8 cellular contexts compared by ENCODE assay signal in genomic region chr6:30344868-30345671, GRCh38. TPM values are rescaled to one million over a fixed set of nuclear protein-coding genes. Genes with fewer than 3 reads are reported as not detected.
DNase-seq lines count a peak whose midpoint lies in the region; ATAC-seq and TF ChIP-seq lines count a peak whose summit lies in the region.

RPP21 (plus strand) TSS chr6:30345156; CDS start chr6:30345172, 16 bp downstream.

- H3K27me3 ChIP-seq in HUES64 (ENCODE audit: insufficient read depth, low read length) (no peaks in the 10 kb centered on the region), OCI-LY1 (ENCODE audit: insufficient read depth, low read length) (no peaks in the 10 kb centered on the region)

- H3K27ac Mint-ChIP-seq in Calu3 (ENCODE audit: unreplicated experiment), result peak within 1 kb of the TSS; percentile 50
- no peak within 1 kb of the TSS for H3K27ac Mint-ChIP-seq in endothelial cell (ENCODE audit: unreplicated experiment)

- H3K36me3 ChIP-seq in HUES64 (ENCODE audit: insufficient read depth, low read length) (peaks cover 41% of the 10 kb centered on the region), OCI-LY1 (ENCODE audit: insufficient read depth, low read length) (peaks cover 35% of the 10 kb centered on the region)

- H3K27ac ChIP-seq in HUES64 (ENCODE audit: low read depth, low read length) (peak within 1 kb of the TSS; percentile 84), OCI-LY1 (ENCODE audit: low read depth, low read length, poor library complexity, severe bottlenecking) (peak within 1 kb of the TSS; percentile 27)

- H3K79me2 ChIP-seq in OCI-LY1 (ENCODE audit: insufficient read depth, low read length), result no peaks in the 10 kb centered on the region

- H3K9me3 Mint-ChIP-seq in Calu3 (ENCODE audit: low read depth, unreplicated experiment) (no peaks in the 10 kb centered on the region), endothelial cell (ENCODE audit: unreplicated experiment) (no peaks in the 10 kb centered on the region)

- ATAC-seq in GM21447 (IDR thresholded peaks at IDR 0.05; ENCODE audit: unreplicated experiment), result peak; percentile 92

- no peaks in the 10 kb centered on the region for H3K27me3 Mint-ChIP-seq in Calu3 (ENCODE audit: unreplicated experiment)
- peaks cover 7% of the 10 kb centered on the region for H3K27me3 Mint-ChIP-seq in endothelial cell (ENCODE audit: unreplicated experiment)

- no peak within 1 kb of the TSS for H2AFZ ChIP-seq in OCI-LY1 (ENCODE audit: low read length)

- DNase-seq in Calu3 (peak; percentile 95), endothelial cell (ENCODE audit: low spot score) (peak; percentile 84), middle frontal gyrus (ENCODE audit: extremely low spot score, low spot score) (peak; percentile 76)
- DNase-seq in activated CD8-positive, alpha-beta memory T cell treated with anti-CD3 and anti-CD28 coated beads, Interleukin-2, amount 50 U/mL, for 48 hours, result peak; percentile 92
- DNase-seq in stimulated activated CD8-positive, alpha-beta memory T cell treated with anti-CD3 and anti-CD28 coated beads, Interleukin-2, amount 100 ng/mL, for 1 hour (ENCODE audit: low read depth in 2 of 2), result peak; percentile 74 to 75

- H3K4me3 Mint-ChIP-seq in Calu3 (ENCODE audit: low read depth, unreplicated experiment) (peak within 1 kb of the TSS; percentile 73), endothelial cell (ENCODE audit: unreplicated experiment) (peak within 1 kb of the TSS; percentile 88)

- CTCF ChIA-PET in Calu3 (lab: Charles Lee), result no interaction called here

- no peaks in the 10 kb centered on the region for H3K9me3 ChIP-seq in HUES64 (ENCODE audit: insufficient read depth, low read depth, low read length)
- H3K9me3 ChIP-seq in OCI-LY1 (ENCODE audit: low read length), result no peaks in the 10 kb centered on the region

- H4K20me1 ChIP-seq in OCI-LY1 (ENCODE audit: insufficient read depth, low read length), result no peaks in the 10 kb centered on the region

- H3K36me3 Mint-ChIP-seq in Calu3 (ENCODE audit: insufficient read depth, unreplicated experiment) (peaks cover 24% of the 10 kb centered on the region), endothelial cell (ENCODE audit: low read depth, unreplicated experiment) (peaks cover 16% of the 10 kb centered on the region)

- no peaks in the 10 kb centered on the region for H3K9me2 ChIP-seq in OCI-LY1 (ENCODE audit: low read depth, low read length)

- peak within 1 kb of the TSS; percentile 60 for H3K4me2 ChIP-seq in OCI-LY1 (ENCODE audit: low read length)

- no TSS peak for BruUV-seq in Calu3 (replicated peaks; lab: Mats Ljungman, UMichigan)

- WGBS in HUES64, result 3% methylated on average over 57 of the region's 64 CpGs

- TF ChIP-seq CTCF in Calu3 (IDR thresholded peaks at IDR 0.05; ENCODE audit: unreplicated experiment), result no peak
- TF ChIP-seq CTCF in OCI-LY1 (IDR thresholded peaks at IDR 0.05; ENCODE audit: low read length), result no peak
- TF ChIP-seq CTCF in endothelial cell (IDR thresholded peaks at IDR 0.05; ENCODE audit: unreplicated experiment), result no peak

- intact Hi-C loops in Calu3 (cut with micrococcal nuclease; ENCODE audit: unreplicated experiment), result no loop called here

- peaks cover 14% of the 10 kb centered on the region for H3K4me1 Mint-ChIP-seq in Calu3 (ENCODE audit: low read depth, unreplicated experiment)
- H3K4me1 Mint-ChIP-seq in endothelial cell (ENCODE audit: unreplicated experiment), result peaks cover 8% of the 10 kb centered on the region

- peaks cover 6% of the 10 kb centered on the region for H3K4me1 ChIP-seq in HUES64 (ENCODE audit: insufficient read depth, low read length)
- peaks cover 14% of the 10 kb centered on the region for H3K4me1 ChIP-seq in OCI-LY1 (ENCODE audit: insufficient read depth, low read length, severe bottlenecking)

- no peaks in the 10 kb centered on the region for H3F3A ChIP-seq in OCI-LY1 (ENCODE audit: insufficient read depth, low read length)

- H3K9ac ChIP-seq in HUES64 (ENCODE audit: low read depth, low read length) (peak within 1 kb of the TSS; percentile 89), OCI-LY1 (ENCODE audit: low read length) (peak within 1 kb of the TSS; percentile 86)

- H3K4me3 ChIP-seq in HUES64 (ENCODE audit: low read length), result peak within 1 kb of the TSS; percentile 83
- peak within 1 kb of the TSS; percentile 89 for H3K4me3 ChIP-seq in OCI-LY1 (ENCODE audit: low read depth, low read length, poor library complexity, severe bottlenecking)

RNA-seq across cellular contexts. Expression of gene RPP21, which starts in this region (rescaled TPM):
- total RNA-seq in Calu3 (2022) (53.3 and 64.2 TPM in 2 replicates), endothelial cell (ENCODE audit: unreplicated experiment) (35.2 TPM)
- 56.8 TPM for polyA plus RNA-seq in HUES64 (2013, experiment 1 of 2)
- 56.4 TPM for polyA plus RNA-seq in HUES64 (2013, experiment 2 of 2)

Comparison
In these comparisons a context has a peak if more than half of its experiments do, and no peak if none do; other contexts are left out.
1. Peak in every context shown above with its lines: DNase-seq, ATAC-seq, H3K4me3 ChIP-seq and H3K27ac ChIP-seq.